ENCODE assay signal across 10 cellular contexts in the genomic region with DNA sequence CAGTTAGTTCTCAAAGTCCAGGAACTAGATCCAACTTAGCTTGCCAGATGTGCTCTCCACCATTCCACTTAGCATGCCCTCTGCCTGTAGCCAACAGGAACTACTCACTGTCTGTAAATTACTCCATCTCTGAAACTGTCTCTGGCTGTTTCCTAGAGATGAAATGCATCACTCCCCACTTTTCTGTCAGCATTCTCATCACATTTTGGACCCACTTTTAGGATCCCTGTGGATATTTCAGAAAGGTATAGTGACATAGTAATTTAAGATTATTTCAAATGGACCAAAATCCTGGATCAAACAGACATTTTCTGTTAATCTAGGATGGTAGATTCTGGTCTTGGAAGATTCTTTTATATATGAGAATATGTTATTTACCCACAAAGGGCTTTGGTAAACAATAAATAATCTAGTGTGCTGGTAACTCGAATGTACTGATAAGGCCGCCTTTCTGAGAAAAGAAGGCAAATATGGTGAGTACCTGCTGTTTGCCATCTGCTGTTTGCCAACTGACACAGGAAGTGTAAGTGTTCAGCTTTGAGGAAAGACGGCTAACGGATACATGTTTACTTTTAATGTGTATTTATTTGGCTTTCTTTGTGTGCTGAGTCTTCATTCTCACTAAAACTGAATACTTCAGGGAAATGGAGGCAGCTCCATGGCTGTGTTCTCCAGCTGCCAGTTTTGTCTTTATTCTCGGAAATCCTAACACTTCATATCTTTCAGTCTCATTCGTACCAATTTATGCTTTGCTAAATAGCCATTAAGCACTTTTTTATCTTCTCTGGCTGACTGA.
A peak's percentile ranks its signal among the peaks of the same experiment; 100 is the strongest.
DNase-seq lines count a peak whose midpoint lies in the region; ATAC-seq, FAIRE-seq and TF ChIP-seq lines count a peak whose summit lies in the region.
"Had no signal": no experiment of that assay in that cellular context is flagged by ENCODE, and none has a peak within 500 bp of the region (broad histone marks: within the 10 kb centered on the region; RNA-seq: fewer than 3 reads in every experiment).

No MANE protein-coding gene starts in this region.

- no peaks in the 10 kb centered on the region for H3K27me3 ChIP-seq in hepatocyte
- H3K27me3 ChIP-seq in heart left ventricle: peaks cover 0 to 5% (median 0%) of the 10 kb centered on the region in 9 donors

- no peak overlapping the region for H2AFZ ChIP-seq in hepatocyte

- H3K4me3 ChIP-seq in hepatocyte (no peak overlapping the region), lower leg skin (ENCODE audit: low read depth, poor library complexity, severe bottlenecking) (no peak overlapping the region), heart left ventricle (no peak overlapping the region), coronary artery (no peak overlapping the region)

- H3K36me3 ChIP-seq in hepatocyte (replicated peaks; ENCODE audit: insufficient read depth, low read depth) (no peaks in the 10 kb centered on the region), heart left ventricle (no peaks in the 10 kb centered on the region)
- H3K36me3 ChIP-seq: neutrophil had no signal

- H4K20me1 ChIP-seq in hepatocyte (ENCODE audit: insufficient read depth, poor library complexity, severe bottlenecking): no peaks in the 10 kb centered on the region

- intact Hi-C loops in lower leg skin (cut with DNase I; ENCODE audit: low total_unique reads) (no loop called here), heart left ventricle (cut with DNase I) (loop anchor here in 1 of 10 donors (10.0 kb wide), 1 partner anchor 74 kb away; no protein-coding TSS in a partner anchor)

- H3K4me1 ChIP-seq in hepatocyte (ENCODE audit: insufficient read depth) (no peaks in the 10 kb centered on the region), heart left ventricle (peaks cover 0 to 2% (median 0%) of the 10 kb centered on the region in 12 donors)

- H3K79me2 ChIP-seq in hepatocyte: no peaks in the 10 kb centered on the region

- H3K9me2 ChIP-seq in hepatocyte (replicated peaks; ENCODE audit: insufficient read depth): no peaks in the 10 kb centered on the region

- TF ChIP-seq POLR2A in lower leg skin (IDR thresholded peaks at IDR 0.05) (no peak), heart left ventricle (IDR thresholded peaks at IDR 0.05) (no peak)

- no peak for ATAC-seq in heart left ventricle

- FAIRE-seq in HTR-8/SVneo (lab: Jason Lieb, UNC): peak; percentile 36

- TF ChIP-seq CTCF in hepatocyte (IDR thresholded peaks at IDR 0.05; ENCODE audit: poor library complexity) (peak; percentile 30), lower leg skin (IDR thresholded peaks at IDR 0.05) (no peak), heart left ventricle (IDR thresholded peaks at IDR 0.05) (no peak), coronary artery (IDR thresholded peaks at IDR 0.05) (no peak)

- WGBS in hepatocyte (ENCODE audit: low lambda C conversion rate, missing lambda C conversion rate): 35% methylated on average over 6 of the region's 6 CpGs
- 75 to 80% methylated on average over 6 of the region's 6 CpGs for WGBS in lower leg skin, 2 donors
- WGBS in heart left ventricle, 4 donors: 68 to 76% (median 72%) methylated on average over 6 of the region's 6 CpGs

- H3K27ac ChIP-seq in hepatocyte: no peak overlapping the region
- no peak overlapping the region for H3K27ac ChIP-seq in heart left ventricle
- H3K27ac ChIP-seq in coronary artery: no peak overlapping the region
- H3K27ac ChIP-seq: neutrophil had no signal

- H3K4me2 ChIP-seq in hepatocyte: peak overlapping the region; percentile 38

- DNase-seq in COLO668 (lab: John Stamatoyannopoulos, UW; ENCODE audit: unreplicated experiment): peak; percentile 22
- peak; percentile 10 for DNase-seq in HTR-8/SVneo (ENCODE audit: insufficient read length, low spot score)
- DNase-seq in SHP77 (lab: John Stamatoyannopoulos, UW): peak; percentile 73 to 74
- DNase-seq in hepatocyte (ENCODE audit: low spot score): peak; percentile 28
- DNase-seq in lower leg skin (ENCODE audit: low spot score in 2 of 2): no peak
- no peak for DNase-seq in midbrain (lab: John Stamatoyannopoulos, UW)
- no peak for DNase-seq in heart left ventricle
- DNase-seq in coronary artery (ENCODE audit: low spot score): no peak
- DNase-seq: effector CD8-positive, alpha-beta T cell had no signal

- H3K9me3 ChIP-seq in hepatocyte (ENCODE audit: low read depth) (no peaks in the 10 kb centered on the region), heart left ventricle (no peaks in the 10 kb centered on the region)
- H3K9me3 ChIP-seq: neutrophil had no signal

Comparison
In these comparisons a context has a peak if more than half of its experiments do, and no peak if none do; other contexts are left out.
1. DNase-seq: peak in COLO668 (single experiment), HTR-8/SVneo (single experiment), SHP77 (2 of 2) and hepatocyte (single experiment); none in lower leg skin (0 of 2), midbrain (single experiment), heart left ventricle (0 of 5) and coronary artery (single experiment).